1 cellular context compared by ENCODE assay signal in the genomic region with DNA sequence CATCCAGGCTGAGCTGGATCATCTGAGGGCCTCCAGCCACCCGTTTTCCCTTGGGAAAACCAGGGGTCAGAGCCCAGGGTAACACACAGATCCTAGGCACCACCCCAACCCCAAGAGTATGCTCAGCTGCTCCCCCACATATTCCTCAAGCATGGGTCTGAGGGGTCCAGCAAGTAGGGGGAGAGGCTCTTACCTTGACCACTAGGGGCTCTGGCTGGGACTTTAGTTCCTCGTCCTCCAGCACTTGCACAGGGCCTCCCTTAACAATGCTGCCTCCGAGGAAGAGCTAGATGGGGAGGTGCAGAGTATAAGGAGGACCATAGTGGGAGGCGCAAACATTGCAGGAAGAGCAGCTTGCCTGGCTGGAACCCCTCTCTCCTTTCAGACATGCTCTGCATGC.
TF ChIP-seq lines count a peak whose summit lies in the region.

No MANE protein-coding gene starts in this region.

TF ChIP-seq in GM23338, 12 proteins besides CTCF, POLR2A, EP300 and RAD21 (continued from another document):
- TF ChIP-seq, protein P1, sequence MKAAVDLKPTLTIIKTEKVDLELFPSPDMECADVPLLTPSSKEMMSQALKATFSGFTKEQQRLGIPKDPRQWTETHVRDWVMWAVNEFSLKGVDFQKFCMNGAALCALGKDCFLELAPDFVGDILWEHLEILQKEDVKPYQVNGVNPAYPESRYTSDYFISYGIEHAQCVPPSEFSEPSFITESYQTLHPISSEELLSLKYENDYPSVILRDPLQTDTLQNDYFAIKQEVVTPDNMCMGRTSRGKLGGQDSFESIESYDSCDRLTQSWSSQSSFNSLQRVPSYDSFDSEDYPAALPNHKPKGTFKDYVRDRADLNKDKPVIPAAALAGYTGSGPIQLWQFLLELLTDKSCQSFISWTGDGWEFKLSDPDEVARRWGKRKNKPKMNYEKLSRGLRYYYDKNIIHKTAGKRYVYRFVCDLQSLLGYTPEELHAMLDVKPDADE (IDR thresholded peaks at IDR 0.05), result no peak
